In the genomic region with DNA sequence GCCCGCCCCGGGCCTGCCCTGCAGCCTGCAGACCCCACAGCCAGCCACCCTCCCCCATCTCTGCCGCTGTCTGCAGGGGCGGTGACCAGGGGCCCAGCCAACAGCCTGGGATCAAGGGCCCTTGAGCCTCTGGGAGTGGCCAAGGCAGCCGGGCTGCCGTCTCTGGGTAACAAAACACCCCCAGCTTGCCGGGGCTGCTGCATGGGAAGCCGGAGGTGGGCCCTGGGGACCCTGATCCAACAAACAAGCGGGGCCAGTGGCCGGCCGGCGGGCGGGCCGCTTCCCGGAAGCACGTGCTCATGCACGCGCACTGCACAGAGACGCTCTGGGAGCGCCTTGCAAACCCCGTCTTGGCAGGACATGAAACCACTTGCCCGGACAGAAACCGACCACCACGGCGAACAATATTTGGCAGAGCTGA, we compare ENCODE assay signal across 1 cellular context.
TF ChIP-seq lines count a peak whose summit lies in the region.

No MANE protein-coding gene starts in this region.

TF ChIP-seq in neural cell, 6 proteins besides CTCF, POLR2A, EP300 and RAD21 (continued from another document):
- TF ChIP-seq, protein P1, sequence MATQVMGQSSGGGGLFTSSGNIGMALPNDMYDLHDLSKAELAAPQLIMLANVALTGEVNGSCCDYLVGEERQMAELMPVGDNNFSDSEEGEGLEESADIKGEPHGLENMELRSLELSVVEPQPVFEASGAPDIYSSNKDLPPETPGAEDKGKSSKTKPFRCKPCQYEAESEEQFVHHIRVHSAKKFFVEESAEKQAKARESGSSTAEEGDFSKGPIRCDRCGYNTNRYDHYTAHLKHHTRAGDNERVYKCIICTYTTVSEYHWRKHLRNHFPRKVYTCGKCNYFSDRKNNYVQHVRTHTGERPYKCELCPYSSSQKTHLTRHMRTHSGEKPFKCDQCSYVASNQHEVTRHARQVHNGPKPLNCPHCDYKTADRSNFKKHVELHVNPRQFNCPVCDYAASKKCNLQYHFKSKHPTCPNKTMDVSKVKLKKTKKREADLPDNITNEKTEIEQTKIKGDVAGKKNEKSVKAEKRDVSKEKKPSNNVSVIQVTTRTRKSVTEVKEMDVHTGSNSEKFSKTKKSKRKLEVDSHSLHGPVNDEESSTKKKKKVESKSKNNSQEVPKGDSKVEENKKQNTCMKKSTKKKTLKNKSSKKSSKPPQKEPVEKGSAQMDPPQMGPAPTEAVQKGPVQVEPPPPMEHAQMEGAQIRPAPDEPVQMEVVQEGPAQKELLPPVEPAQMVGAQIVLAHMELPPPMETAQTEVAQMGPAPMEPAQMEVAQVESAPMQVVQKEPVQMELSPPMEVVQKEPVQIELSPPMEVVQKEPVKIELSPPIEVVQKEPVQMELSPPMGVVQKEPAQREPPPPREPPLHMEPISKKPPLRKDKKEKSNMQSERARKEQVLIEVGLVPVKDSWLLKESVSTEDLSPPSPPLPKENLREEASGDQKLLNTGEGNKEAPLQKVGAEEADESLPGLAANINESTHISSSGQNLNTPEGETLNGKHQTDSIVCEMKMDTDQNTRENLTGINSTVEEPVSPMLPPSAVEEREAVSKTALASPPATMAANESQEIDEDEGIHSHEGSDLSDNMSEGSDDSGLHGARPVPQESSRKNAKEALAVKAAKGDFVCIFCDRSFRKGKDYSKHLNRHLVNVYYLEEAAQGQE (IDR thresholded peaks at IDR 0.05; ENCODE audit: borderline replicate concordance): no peak
- no peak for TF ChIP-seq MXI1 (conservative IDR thresholded peaks at IDR 0.05; ENCODE audit: poor library complexity, severe bottlenecking)
